Comparison of ENCODE assay signal across 1 cellular context in the genomic region with DNA sequence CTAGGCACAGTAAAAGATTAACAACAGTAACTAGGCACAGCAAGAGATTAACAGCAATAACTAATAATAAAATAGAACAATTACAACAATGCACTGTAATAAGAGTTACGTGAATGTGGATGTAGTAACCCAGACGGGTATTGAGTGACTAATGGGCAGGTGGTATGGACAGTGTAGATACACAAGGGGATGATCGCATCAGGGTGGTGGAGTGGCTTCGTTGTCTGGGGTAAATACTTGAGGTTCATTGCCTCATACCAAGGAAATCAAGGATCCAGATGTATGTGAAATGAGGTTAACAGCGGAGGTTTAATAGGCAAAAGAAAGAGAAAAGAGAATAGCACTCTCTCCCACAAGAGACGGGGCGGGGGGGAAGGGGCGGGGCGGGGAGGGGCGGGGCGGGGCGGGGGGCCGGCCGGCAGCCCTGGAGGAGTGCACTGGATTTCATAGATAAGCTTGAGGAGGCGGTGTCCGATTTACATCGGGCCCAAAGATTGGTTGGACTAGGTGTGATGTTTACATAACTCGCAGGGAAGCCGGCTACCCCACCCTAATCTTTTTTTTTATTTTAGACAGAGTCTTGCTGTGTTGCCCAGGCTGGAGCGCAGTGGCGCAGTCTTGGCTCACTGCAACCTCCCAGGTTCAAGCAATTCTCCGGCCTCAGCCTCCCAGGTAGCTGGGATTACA.
TF ChIP-seq lines count a peak whose summit lies in the region.

No MANE protein-coding gene starts in this region.

TF ChIP-seq in HEK293, 187 proteins besides CTCF, POLR2A, EP300 and RAD21 (continued from another document):
- TF ChIP-seq, protein P1, sequence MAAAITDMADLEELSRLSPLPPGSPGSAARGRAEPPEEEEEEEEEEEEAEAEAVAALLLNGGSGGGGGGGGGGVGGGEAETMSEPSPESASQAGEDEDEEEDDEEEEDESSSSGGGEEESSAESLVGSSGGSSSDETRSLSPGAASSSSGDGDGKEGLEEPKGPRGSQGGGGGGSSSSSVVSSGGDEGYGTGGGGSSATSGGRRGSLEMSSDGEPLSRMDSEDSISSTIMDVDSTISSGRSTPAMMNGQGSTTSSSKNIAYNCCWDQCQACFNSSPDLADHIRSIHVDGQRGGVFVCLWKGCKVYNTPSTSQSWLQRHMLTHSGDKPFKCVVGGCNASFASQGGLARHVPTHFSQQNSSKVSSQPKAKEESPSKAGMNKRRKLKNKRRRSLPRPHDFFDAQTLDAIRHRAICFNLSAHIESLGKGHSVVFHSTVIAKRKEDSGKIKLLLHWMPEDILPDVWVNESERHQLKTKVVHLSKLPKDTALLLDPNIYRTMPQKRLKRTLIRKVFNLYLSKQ (tag by site-specific recombination; IDR thresholded peaks at IDR 0.05; ENCODE audit: borderline replicate concordance): 0 out of 2 replicates have a peak, but pooled peaks have one; percentile 43
- TF ChIP-seq ZBTB20 (tag by site-specific recombination; IDR thresholded peaks at IDR 0.05): peak; percentile 61
- peak; percentile 82 for TF ChIP-seq KLF1 (tag by site-specific recombination; IDR thresholded peaks at IDR 0.05)
